Comparison of ENCODE assay signal across 3 cellular contexts in the genomic region with DNA sequence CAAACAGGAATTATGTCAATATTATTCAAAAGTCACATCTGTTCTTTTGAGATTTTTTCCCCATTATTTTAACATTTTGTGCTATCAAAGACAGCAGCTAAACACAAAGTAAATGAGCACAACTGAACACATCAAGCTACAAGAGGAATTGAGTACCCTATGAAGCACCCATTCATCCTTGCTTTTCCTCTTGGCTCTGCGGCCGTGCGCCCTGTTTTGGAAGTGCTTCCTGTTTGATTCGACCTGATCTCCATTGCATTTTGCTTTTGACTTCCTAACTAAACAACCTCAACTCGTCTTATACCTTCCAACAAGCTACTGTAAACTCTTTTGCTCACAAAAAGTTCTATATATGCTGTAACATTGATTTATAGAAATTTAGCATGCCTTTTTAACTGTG.
"Had no signal": no experiment of that assay in that cellular context is flagged by ENCODE, and none has a peak within 500 bp of the region (broad histone marks: within the 10 kb centered on the region; RNA-seq: fewer than 3 reads in every experiment).

No MANE protein-coding gene starts in this region.

- DNase-seq: GDM1, GF-D8 had no signal

- ATAC-seq: GM12878 had no signal

- H3K4me3 ChIP-seq: GM12878 had no signal
